In genomic region chr9:94482110-94482509, GRCh38 we compare ENCODE assay signal across 11 cellular contexts.
"Had no signal": no experiment of that assay in that cellular context is flagged by ENCODE, and none has a peak within 500 bp of the region (broad histone marks: within the 10 kb centered on the region; RNA-seq: fewer than 3 reads in every experiment).

No MANE protein-coding gene starts in this region.

- H3K9ac ChIP-seq: GM23248 had no signal

- H3K4me3 ChIP-seq: GM23248, GM23338, HAP-1 had no signal

- H3K36me3 ChIP-seq: HAP-1 had no signal

- H2AFZ ChIP-seq: GM23248, GM23338 had no signal

- ATAC-seq: GM23338, HCT116 had no signal

- H3K4me1 ChIP-seq: HAP-1 had no signal

- H3K27ac ChIP-seq: GM23248 had no signal

- DNase-seq: GM23248, GOT3, H7, H9, HCEC 1CT, HFFc6 had no signal

- H3K9me3 ChIP-seq: HAP-1 had no signal

- FAIRE-seq: H1, H54 had no signal

- H3K4me2 ChIP-seq: GM23338 had no signal
